26 cellular contexts compared by ENCODE assay signal in the genomic region with DNA sequence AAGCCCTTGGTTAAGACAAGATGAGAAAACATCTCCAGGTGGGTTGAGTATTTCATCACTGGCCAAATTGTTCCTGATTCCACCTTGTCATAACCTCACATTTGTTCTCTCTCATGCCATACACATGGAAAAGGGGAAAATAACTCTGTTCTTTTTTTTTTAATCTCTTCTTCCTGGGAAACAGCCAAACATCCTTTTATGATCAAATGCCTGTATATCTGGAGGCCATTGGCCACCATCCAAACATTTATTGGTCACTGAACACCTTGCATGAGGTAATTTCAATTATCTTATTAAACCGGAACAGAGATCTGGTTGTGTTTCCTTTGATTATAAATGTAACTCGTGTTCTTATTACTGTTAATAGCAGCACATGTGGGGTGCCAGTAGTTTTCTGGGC.
DNase-seq lines count a peak whose midpoint lies in the region; ATAC-seq, FAIRE-seq and TF ChIP-seq lines count a peak whose summit lies in the region.
"Had no signal": no experiment of that assay in that cellular context is flagged by ENCODE, and none has a peak within 500 bp of the region (broad histone marks: within the 10 kb centered on the region; RNA-seq: fewer than 3 reads in every experiment).

No MANE protein-coding gene starts in this region.

- intact Hi-C loops in MCF 10A (cut with micrococcal nuclease) (no loop called here), mammary epithelial cell (cut with micrococcal nuclease) (no loop called here)

- peaks cover 14% of the 10 kb centered on the region for H3K4me1 Mint-ChIP-seq in MCF 10A (ENCODE audit: insufficient read depth, unreplicated experiment)
- H3K4me1 Mint-ChIP-seq: CD4-positive, alpha-beta memory T cell; H9 had no signal

- CTCF ChIA-PET in MCF 10A (lab: Yijun Ruan, JAX): interaction anchor here (0.7 kb wide), 1 partner anchor 24 kb away, joined by 4 read pairs; no protein-coding TSS in a partner anchor
- CTCF ChIA-PET in mammary epithelial cell (lab: Charles Lee; ENCODE audit: low non-redundant PET): no interaction called here

- H2AFZ ChIP-seq in mammary epithelial cell (ENCODE audit: low read depth, low read length): no peak overlapping the region
- H2AFZ ChIP-seq: GM23248 had no signal

- H3K36me3 Mint-ChIP-seq in MCF 10A (ENCODE audit: insufficient read depth, unreplicated experiment): no peaks in the 10 kb centered on the region
- H3K36me3 Mint-ChIP-seq: CD4-positive, alpha-beta memory T cell had no signal

- WGBS in mammary epithelial cell (ENCODE audit: low coverage, missing lambda C conversion rate): 0% methylated on average over 2 of the region's 2 CpGs
- 12 to 41% (median 16%) methylated on average over 2 of the region's 2 CpGs for WGBS in small intestine, 3 donors

- in situ Hi-C loops in mammary epithelial cell (cut with MboI; ENCODE audit: low sequenced_read_pairs in 2 of 2): no loop called here

- no peaks in the 10 kb centered on the region for H3K27me3 ChIP-seq in mammary epithelial cell (ENCODE audit: insufficient read depth, low read length)
- no peaks in the 10 kb centered on the region for H3K27me3 ChIP-seq in small intestine (ENCODE audit: control insufficient read depth in 2 of 2, insufficient read depth in 2 of 2, low read length in 2 of 2)

- H3K27ac ChIP-seq in mammary epithelial cell (ENCODE audit: insufficient read depth, low read depth, low read length) (no peak overlapping the region), small intestine (ENCODE audit: low read depth in 1 of 2, low read length in 1 of 2) (no peak overlapping the region), caudate nucleus (ENCODE audit: low read depth, low read length) (no peak overlapping the region)
- H3K27ac ChIP-seq: GM23248, RWPE1 had no signal

- H3K79me2 ChIP-seq in mammary epithelial cell (ENCODE audit: insufficient read depth, low read length): no peaks in the 10 kb centered on the region

- no peak overlapping the region for H3K9ac ChIP-seq in mammary epithelial cell (ENCODE audit: insufficient read depth, low read length)
- H3K9ac ChIP-seq: GM23248 had no signal

- no peak overlapping the region for H3K4me2 ChIP-seq in mammary epithelial cell (ENCODE audit: insufficient read depth, low read depth, low read length)

- no peak overlapping the region for H3K27ac Mint-ChIP-seq in MCF 10A (ENCODE audit: low read depth, unreplicated experiment)
- H3K27ac Mint-ChIP-seq: CD4-positive, alpha-beta memory T cell; H9 had no signal

- no peaks in the 10 kb centered on the region for H3K36me3 ChIP-seq in mammary epithelial cell (ENCODE audit: insufficient read depth, low read length)
- H3K36me3 ChIP-seq in small intestine (ENCODE audit: control insufficient read depth in 2 of 2, insufficient read depth in 2 of 2, low read length in 2 of 2): no peaks in the 10 kb centered on the region

- FAIRE-seq in small intestine (lab: Jason Lieb, UNC): no peak
- FAIRE-seq: G401.6 had no signal

- H3K27me3 Mint-ChIP-seq in MCF 10A (ENCODE audit: insufficient read depth, unreplicated experiment): no peaks in the 10 kb centered on the region
- H3K27me3 Mint-ChIP-seq: CD4-positive, alpha-beta memory T cell had no signal

- H3K9me3 ChIP-seq in mammary epithelial cell (replicated peaks; ENCODE audit: insufficient read depth, low read length): peaks cover 9% of the 10 kb centered on the region
- H3K9me3 ChIP-seq in small intestine (ENCODE audit: control insufficient read depth, low read depth): no peaks in the 10 kb centered on the region
- H3K9me3 ChIP-seq: Caco-2 had no signal

- POLR2A ChIA-PET in MCF 10A (lab: Yijun Ruan, JAX): no interaction called here

- no peaks in the 10 kb centered on the region for H4K20me1 ChIP-seq in mammary epithelial cell (ENCODE audit: insufficient read depth, low read length)

- dilution Hi-C loops in mammary epithelial cell (cut with HindIII; ENCODE audit: low sequenced_read_pairs): no loop called here

- H3K4me3 Mint-ChIP-seq in MCF 10A (ENCODE audit: unreplicated experiment): no peak overlapping the region
- H3K4me3 Mint-ChIP-seq: CD4-positive, alpha-beta memory T cell; H9 had no signal

- no peaks in the 10 kb centered on the region for H3K9me3 Mint-ChIP-seq in MCF 10A (ENCODE audit: unreplicated experiment)

- no peak for TF ChIP-seq CTCF in MCF 10A (IDR thresholded peaks at IDR 0.05; ENCODE audit: unreplicated experiment)
- TF ChIP-seq CTCF in mammary epithelial cell (conservative IDR thresholded peaks at IDR 0.05 in 1 of 2, IDR thresholded peaks at IDR 0.05 in 1 of 2; ENCODE audit: extremely low read depth in 1 of 2, insufficient read depth in 1 of 2, low read depth in 1 of 2, low read length in 2 of 2): no peak

- ATAC-seq in esophagus mucosa: no peak
- ATAC-seq: Panc1 had no signal

- BruUV-seq in MCF 10A (replicated peaks; lab: Mats Ljungman, UMichigan) (no TSS peak), mammary epithelial cell (replicated peaks; lab: Mats Ljungman, UMichigan) (no TSS peak)

- DNase-seq in MCF 10A (ENCODE audit: unreplicated experiment) (peak; percentile 21), mammary epithelial cell (no peak), NCI-H69 (lab: John Stamatoyannopoulos, UW) (peak; percentile 21), dermis microvascular lymphatic vessel endothelial cell (ENCODE audit: low read depth in 2 of 2) (peak; percentile 43 to 61), small intestine (peak; percentile 79), T1000 (lab: John Stamatoyannopoulos, UW) (no peak), caudate nucleus (lab: John Stamatoyannopoulos, UW) (no peak)
- DNase-seq: C1 segment of cervical spinal cord; Caco-2; CD4-positive, alpha-beta memory T cell; GM23248; H9; IMR-90; KG1; NCI-H1048; NCI-H1436 treated with DMSO at 0.1 percent for 48 hours; NCI-H187 treated with DMSO at 0.1 percent for 48 hours; NCI-H345; NCI-H510A treated with DMSO at 0.1 percent for 48 hours; NCI-H82; SHP77; SW 1271 had no signal

- H3K4me3 ChIP-seq in mammary epithelial cell (replicated peaks in 1 of 3; ENCODE audit: insufficient read depth in 1 of 3, low read depth in 2 of 3, low read length in 3 of 3): no peak overlapping the region
- H3K4me3 ChIP-seq in small intestine (ENCODE audit: low read depth in 1 of 2, low read length in 2 of 2): no peak overlapping the region
- H3K4me3 ChIP-seq: GM23248 had no signal

- H3K4me1 ChIP-seq in mammary epithelial cell (ENCODE audit: insufficient read depth, low read length) (peaks cover 3% of the 10 kb centered on the region), small intestine (ENCODE audit: control insufficient read depth in 2 of 2, insufficient read depth in 1 of 2, low read depth in 1 of 2, low read length in 1 of 2) (no peaks in the 10 kb centered on the region)
- H3K4me1 ChIP-seq: Caco-2 had no signal

Comparison
In these comparisons a context has a peak if more than half of its experiments do, and no peak if none do; other contexts are left out.
1. DNase-seq: peak in MCF 10A (single experiment), NCI-H69 (single experiment), dermis microvascular lymphatic vessel endothelial cell (2 of 2) and small intestine (single experiment); none in mammary epithelial cell (single experiment), T1000 (single experiment) and caudate nucleus (0 of 61).